In genomic region chr9:123091459-123091858, GRCh38 we compare ENCODE assay signal across 18 cellular contexts. TPM values are rescaled to one million over a fixed set of nuclear protein-coding genes. Genes with fewer than 3 reads are reported as not detected.
A peak's percentile ranks its signal among the peaks of the same experiment; 100 is the strongest.
DNase-seq lines count a peak whose midpoint lies in the region; ATAC-seq, FAIRE-seq and TF ChIP-seq lines count a peak whose summit lies in the region.
"Had no signal": no experiment of that assay in that cellular context is flagged by ENCODE, and none has a peak within 500 bp of the region (broad histone marks: within the 10 kb centered on the region; RNA-seq: fewer than 3 reads in every experiment).

No MANE protein-coding gene starts in this region.

- H3K4me3 Mint-ChIP-seq in memory B cell, result no peak overlapping the region
- H3K4me3 Mint-ChIP-seq in T-cell, result no peak overlapping the region
- H3K4me3 Mint-ChIP-seq: activated CD4-positive, alpha-beta T cell treated with anti-CD3 and anti-CD28 coated beads, Interleukin-2, amount 10 ng/mL, durations not matched to agents 24 days and 14 days; activated T-cell treated with anti-CD3 and anti-CD28 coated beads, Interleukin-2, amount 50 U/mL, for 24 hours had no signal

- peak; percentile 24 for TF ChIP-seq CTCF in D721Med (IDR thresholded peaks at IDR 0.05; ENCODE audit: insufficient read depth, missing control alignments)
- peak; percentile 52 for TF ChIP-seq CTCF in KMS-11 (conservative IDR thresholded peaks at IDR 0.05; ENCODE audit: low read depth, low read length)
- peak; percentile 63 for TF ChIP-seq CTCF in VCaP (conservative IDR thresholded peaks at IDR 0.05)

- peaks cover 4% of the 10 kb centered on the region for H3K36me3 Mint-ChIP-seq in memory B cell
- peaks cover 51% of the 10 kb centered on the region for H3K36me3 Mint-ChIP-seq in T-cell

- no peak for FAIRE-seq in D721Med (lab: Jason Lieb, UNC)
- FAIRE-seq: kidney had no signal

- POLR2A ChIA-PET in T-cell (lab: Charles Lee), result no interaction called here

- CTCF ChIA-PET in T-cell (lab: Charles Lee), result interaction anchor here in 1 of 2 donors (0.6 kb wide), 1 partner anchor 9 kb away, joined by 3 read pairs; no protein-coding TSS in a partner anchor

- no peak overlapping the region for H3K27ac ChIP-seq in KMS-11
- no peak overlapping the region for H3K27ac ChIP-seq in VCaP
- no peak overlapping the region for H3K27ac ChIP-seq in effector memory CD4-positive, alpha-beta T cell (ENCODE audit: insufficient read depth, low read length, poor library complexity, severe bottlenecking)
- H3K27ac ChIP-seq: ovary, RWPE1 had no signal

- no peaks in the 10 kb centered on the region for H3K79me2 ChIP-seq in KMS-11 (ENCODE audit: insufficient read depth, low read depth)

- H3K9ac ChIP-seq in KMS-11, result no peak overlapping the region

- no peaks in the 10 kb centered on the region for H3K9me3 ChIP-seq in effector memory CD4-positive, alpha-beta T cell (ENCODE audit: control insufficient read depth, low read length)
- H3K9me3 ChIP-seq: ovary had no signal

- no peaks in the 10 kb centered on the region for H4K20me1 ChIP-seq in KMS-11 (ENCODE audit: insufficient read depth)

- no peaks in the 10 kb centered on the region for H3K9me3 Mint-ChIP-seq in memory B cell
- H3K9me3 Mint-ChIP-seq in T-cell, result no peaks in the 10 kb centered on the region
- H3K9me3 Mint-ChIP-seq: activated CD4-positive, alpha-beta T cell treated with anti-CD3 and anti-CD28 coated beads, Interleukin-2, amount 10 ng/mL, durations not matched to agents 24 days and 14 days; activated T-cell treated with anti-CD3 and anti-CD28 coated beads, Interleukin-2, amount 50 U/mL, for 24 hours had no signal

- peaks cover 44% of the 10 kb centered on the region for H3K4me1 Mint-ChIP-seq in memory B cell
- peaks cover 0 to 2% (median 0%) of the 10 kb centered on the region in 3 donors for H3K4me1 Mint-ChIP-seq in T-cell
- H3K4me1 Mint-ChIP-seq: activated CD4-positive, alpha-beta T cell treated with anti-CD3 and anti-CD28 coated beads, Interleukin-2, amount 10 ng/mL, durations not matched to agents 24 days and 14 days had no signal

- no peaks in the 10 kb centered on the region; the same call in 1 of the 2 replicates for H3K36me3 ChIP-seq in KMS-11 (ENCODE audit: insufficient read depth)
- H3K36me3 ChIP-seq in effector memory CD4-positive, alpha-beta T cell (ENCODE audit: control insufficient read depth, insufficient read depth, low read length), result peaks cover 40% of the 10 kb centered on the region
- H3K36me3 ChIP-seq: ovary had no signal

- no peak for DNase-seq in D721Med (ENCODE audit: insufficient read length, low spot score)
- DNase-seq in memory B cell (ENCODE audit: low spot score in 2 of 2), result no peak
- DNase-seq in activated CD4-positive, alpha-beta T cell treated with anti-CD3 and anti-CD28 coated beads for 48 hours, result no peak
- no peak for DNase-seq in effector memory CD4-positive, alpha-beta T cell
- no peak for DNase-seq in cerebellar nuclear complex (lab: John Stamatoyannopoulos, UW)
- DNase-seq in T-cell, result no peak
- DNase-seq: activated CD4-positive, alpha-beta T cell treated with anti-CD3 and anti-CD28 coated beads, Interleukin-2, amount 10 ng/mL, durations not matched to agents 24 days and 14 days; activated T-cell treated with anti-CD3 and anti-CD28 coated beads, Interleukin-2, amount 50 U/mL, for 24 hours; central memory CD4-positive, alpha-beta T cell; DMS53; head of caudate nucleus; kidney; NCI-H1930; ovary; stimulated activated naive CD8-positive, alpha-beta T cell treated with anti-CD3 and anti-CD28 coated beads, Interleukin-15, Interleukin-2, amounts not matched to agents 100 U/mL and 50 U/mL, for 24 hours had no signal

- H3K4me3 ChIP-seq in KMS-11 (IDR thresholded peaks at IDR 0.05; ENCODE audit: insufficient read depth, low read depth, low read length), result no peak overlapping the region
- no peak overlapping the region for H3K4me3 ChIP-seq in effector memory CD4-positive, alpha-beta T cell (ENCODE audit: insufficient read depth, low read depth, low read length, poor library complexity, severe bottlenecking)
- H3K4me3 ChIP-seq: ovary had no signal

- H3K27me3 ChIP-seq in KMS-11 (ENCODE audit: insufficient read depth, low read depth), result no peaks in the 10 kb centered on the region
- H3K27me3 ChIP-seq in effector memory CD4-positive, alpha-beta T cell (replicated peaks; ENCODE audit: control insufficient read depth, insufficient read depth, low read length, poor library complexity, severe bottlenecking), result no peaks in the 10 kb centered on the region
- H3K27me3 ChIP-seq: ovary had no signal

- H3K4me1 ChIP-seq in KMS-11 (ENCODE audit: low read depth, poor library complexity, severe bottlenecking), result peaks cover 54% of the 10 kb centered on the region
- no peaks in the 10 kb centered on the region for H3K4me1 ChIP-seq in effector memory CD4-positive, alpha-beta T cell (ENCODE audit: control insufficient read depth, insufficient read depth, low read length, poor library complexity, severe bottlenecking)

- H3K27me3 Mint-ChIP-seq in memory B cell, result no peaks in the 10 kb centered on the region
- H3K27me3 Mint-ChIP-seq in T-cell, result no peaks in the 10 kb centered on the region
- H3K27me3 Mint-ChIP-seq: activated CD4-positive, alpha-beta T cell treated with anti-CD3 and anti-CD28 coated beads, Interleukin-2, amount 10 ng/mL, durations not matched to agents 24 days and 14 days; activated T-cell treated with anti-CD3 and anti-CD28 coated beads, Interleukin-2, amount 50 U/mL, for 24 hours had no signal

- ATAC-seq in memory B cell (ENCODE audit: low read depth), result no peak
- no peak for ATAC-seq in T-cell (replicated peaks in 1 of 4)
- ATAC-seq: stimulated activated naive CD8-positive, alpha-beta T cell treated with anti-CD3 and anti-CD28 coated beads, Interleukin-15, Interleukin-2, amounts not matched to agents 100 U/mL and 50 U/mL, for 24 hours had no signal

- no peak overlapping the region for H2AFZ ChIP-seq in KMS-11 (ENCODE audit: low read depth)

- peak overlapping the region; percentile 33 for H3K27ac Mint-ChIP-seq in memory B cell
- H3K27ac Mint-ChIP-seq in T-cell, result no peak overlapping the region
- H3K27ac Mint-ChIP-seq: activated CD4-positive, alpha-beta T cell treated with anti-CD3 and anti-CD28 coated beads, Interleukin-2, amount 10 ng/mL, durations not matched to agents 24 days and 14 days; activated T-cell treated with anti-CD3 and anti-CD28 coated beads, Interleukin-2, amount 50 U/mL, for 24 hours had no signal

- no peak overlapping the region for H3K4me2 ChIP-seq in KMS-11

RNA-seq across cellular contexts. Expression of gene GPR21, which starts 58.0 kb away (rescaled TPM):
- total RNA-seq in T-cell, result 1 to 10 TPM in 3 of 5 donors, under 1 TPM in 2; 0.23 to 2.4 (median 1.0) TPM
